13 cellular contexts compared by ENCODE assay signal in the genomic region with DNA sequence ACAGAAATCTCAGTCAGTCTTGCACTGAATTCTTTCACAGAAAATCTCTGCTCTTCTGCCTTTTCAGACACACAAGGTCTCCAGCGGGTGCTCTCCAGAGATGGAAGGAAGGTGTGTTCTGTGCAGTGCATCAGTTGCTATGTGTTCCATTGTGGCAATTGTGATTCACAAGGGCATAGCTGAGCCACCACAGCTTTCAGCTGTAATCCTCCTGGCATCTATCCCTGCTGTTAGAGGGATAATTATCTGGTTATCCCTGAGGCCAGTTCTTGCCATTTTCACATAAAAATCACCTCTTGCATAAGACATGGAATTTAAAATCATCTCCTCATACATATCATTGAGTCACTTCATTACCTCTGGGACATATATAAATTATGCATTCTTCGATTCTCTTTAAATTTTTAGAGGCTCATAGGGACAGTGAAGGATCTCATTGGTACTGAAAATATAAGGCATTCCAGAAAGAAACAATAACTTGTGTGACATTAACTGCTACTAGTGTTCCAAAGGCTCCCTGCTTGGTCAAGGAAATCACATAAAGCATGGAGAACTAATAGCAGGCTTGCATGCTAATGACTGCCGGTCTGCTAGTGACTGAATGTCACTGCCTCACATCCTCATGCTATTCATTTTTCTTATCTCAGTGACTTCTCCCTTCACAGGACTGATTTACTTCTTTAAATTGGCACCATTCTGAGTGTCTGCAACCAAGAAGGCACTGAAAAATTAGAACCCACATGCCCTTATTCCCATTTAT.
DNase-seq lines count a peak whose midpoint lies in the region; ATAC-seq and TF ChIP-seq lines count a peak whose summit lies in the region.
"Had no signal": no experiment of that assay in that cellular context is flagged by ENCODE, and none has a peak within 500 bp of the region (broad histone marks: within the 10 kb centered on the region; RNA-seq: fewer than 3 reads in every experiment).

No MANE protein-coding gene starts in this region.

- ATAC-seq in HG02610 (IDR thresholded peaks at IDR 0.05; ENCODE audit: unreplicated experiment) (no peak), GM19328 (IDR thresholded peaks at IDR 0.05; ENCODE audit: unreplicated experiment) (no peak)
- ATAC-seq: activated naive CD8-positive, alpha-beta T cell treated with anti-CD3 and anti-CD28 coated beads, Interleukin-2, amount 50 U/mL, for 24 hours; natural killer cell had no signal

- no peaks in the 10 kb centered on the region for H3K36me3 Mint-ChIP-seq in mesothelial cell of epicardium
- H3K36me3 Mint-ChIP-seq: natural killer cell had no signal

- H3K4me3 Mint-ChIP-seq in mesothelial cell of epicardium: no peak overlapping the region
- H3K4me3 Mint-ChIP-seq: activated naive CD8-positive, alpha-beta T cell treated with anti-CD3 and anti-CD28 coated beads, Interleukin-2, amount 50 U/mL, for 24 hours; natural killer cell had no signal

- H3K4me1 Mint-ChIP-seq in mesothelial cell of epicardium: peaks cover 36% of the 10 kb centered on the region

- H3K9me3 Mint-ChIP-seq in mesothelial cell of epicardium: no peaks in the 10 kb centered on the region
- H3K9me3 Mint-ChIP-seq: natural killer cell had no signal

- H3K27ac ChIP-seq in brain microvascular endothelial cell (no peak overlapping the region), caudate nucleus (ENCODE audit: low read depth, low read length) (no peak overlapping the region)
- H3K27ac ChIP-seq: C4-2B had no signal

- H3K27me3 Mint-ChIP-seq in mesothelial cell of epicardium (ENCODE audit: low read depth): peaks cover 10% of the 10 kb centered on the region
- H3K27me3 Mint-ChIP-seq: activated naive CD8-positive, alpha-beta T cell treated with anti-CD3 and anti-CD28 coated beads, Interleukin-2, amount 50 U/mL, for 24 hours had no signal

- peak; percentile 43 for DNase-seq in AG09309 (ENCODE audit: low read depth)
- peak; percentile 20 for DNase-seq in HS-27A (ENCODE audit: low read depth)
- peak; percentile 21 for DNase-seq in brain microvascular endothelial cell
- DNase-seq in mesothelial cell of epicardium (ENCODE audit: low spot score in 2 of 2, unreplicated experiment in 2 of 2): no peak
- DNase-seq in NCI-H748 (lab: John Stamatoyannopoulos, UW; ENCODE audit: unreplicated experiment): no peak
- no peak for DNase-seq in caudate nucleus (lab: John Stamatoyannopoulos, UW)
- DNase-seq: activated naive CD8-positive, alpha-beta T cell treated with anti-CD3 and anti-CD28 coated beads, Interleukin-2, amount 50 U/mL, for 24 hours; natural killer cell; NCI-H1105; stimulated activated CD4-positive, alpha-beta T cell treated with anti-CD3 and anti-CD28 coated beads, Interleukin-15, amount 100 ng/mL, for 24 hours had no signal

- H3K4me3 ChIP-seq in AG09309 (ENCODE audit: control insufficient read depth, low read depth, low read length) (no peak overlapping the region), brain microvascular endothelial cell (ENCODE audit: low read depth, low read length) (no peak overlapping the region)

- H3K27ac Mint-ChIP-seq in mesothelial cell of epicardium: peak overlapping the region; percentile 68
- H3K27ac Mint-ChIP-seq: activated naive CD8-positive, alpha-beta T cell treated with anti-CD3 and anti-CD28 coated beads, Interleukin-2, amount 50 U/mL, for 24 hours; natural killer cell had no signal

- TF ChIP-seq CTCF in AG09309 (IDR thresholded peaks at IDR 0.05; ENCODE audit: control insufficient read depth, insufficient read depth, low read depth, low read length, missing control alignments): no peak
- TF ChIP-seq CTCF in brain microvascular endothelial cell (IDR thresholded peaks at IDR 0.05; ENCODE audit: low read depth, low read length, missing control alignments): no peak
- TF ChIP-seq CTCF in mesothelial cell of epicardium (IDR thresholded peaks at IDR 0.05; ENCODE audit: unreplicated experiment): no peak

- no peaks in the 10 kb centered on the region for H3K36me3 ChIP-seq in brain microvascular endothelial cell (replicated peaks)

- in situ Hi-C loops in brain microvascular endothelial cell (cut with HindIII; ENCODE audit: low pct_ligation_motif_present, low sequenced_read_pairs): no loop called here

- no peaks in the 10 kb centered on the region for H3K27me3 ChIP-seq in brain microvascular endothelial cell (replicated peaks)

Comparison
In these comparisons a context has a peak if more than half of its experiments do, and no peak if none do; other contexts are left out.
1. DNase-seq: peak in AG09309 (single experiment), HS-27A (single experiment) and brain microvascular endothelial cell (single experiment); none in mesothelial cell of epicardium (0 of 2), NCI-H748 (single experiment) and caudate nucleus (0 of 61).